In the genomic region with DNA sequence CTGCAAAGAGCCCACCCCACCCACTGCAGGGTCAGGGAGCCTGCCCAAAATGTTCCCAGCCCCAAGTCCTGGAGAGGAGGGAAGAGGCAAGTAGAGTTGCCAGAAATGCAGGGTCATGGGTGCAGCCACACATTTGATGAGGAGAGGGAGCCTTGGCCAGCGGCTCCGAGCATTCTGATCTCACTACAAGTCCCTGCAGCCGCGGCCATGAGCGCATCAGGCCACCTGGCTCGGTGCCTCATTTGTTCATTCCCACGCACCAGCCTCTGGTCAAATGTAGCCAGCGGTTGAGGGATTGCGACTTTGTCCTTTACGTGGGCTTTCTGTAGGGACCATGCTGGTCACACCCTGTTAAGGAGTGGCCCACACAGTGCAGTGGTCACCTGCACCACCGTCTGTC, we compare ENCODE assay signal across 1 cellular context.
TF ChIP-seq lines count a peak whose summit lies in the region.

No MANE protein-coding gene starts in this region.

TF ChIP-seq in WTC11, 78 proteins besides CTCF, POLR2A, EP300 and RAD21 (continued from another document):
- no peak for TF ChIP-seq MXD4 (CRISPR knock-in tag; IDR thresholded peaks at IDR 0.05; ENCODE audit: borderline replicate concordance)
- no peak for TF ChIP-seq ZNF532 (CRISPR knock-in tag; IDR thresholded peaks at IDR 0.05; ENCODE audit: borderline replicate concordance)
